9 cellular contexts compared by ENCODE assay signal in genomic region chr17:1169471-1169908, GRCh38.
"Had no signal": no experiment of that assay in that cellular context is flagged by ENCODE, and none has a peak within 500 bp of the region (broad histone marks: within the 10 kb centered on the region; RNA-seq: fewer than 3 reads in every experiment).

No MANE protein-coding gene starts in this region.

- DNase-seq: activated CD4-positive, alpha-beta T cell treated with anti-CD3 and anti-CD28 coated beads, Interleukin-2, amount 10 ng/mL, durations not matched to agents 7 days and 5 days; activated CD8-positive, alpha-beta memory T cell treated with anti-CD3 and anti-CD28 coated beads for 24 hours; activated naive CD8-positive, alpha-beta T cell treated with anti-CD3 and anti-CD28 coated beads for 36 hours; kidney glomerular epithelial cell; stimulated activated CD4-positive, alpha-beta T cell treated with anti-CD3 and anti-CD28 coated beads, Interleukin-4, amount 100 ng/mL, for 4 hours; stimulated activated CD8-positive, alpha-beta memory T cell treated with anti-CD3 and anti-CD28 coated beads, Interleukin-4, amount 100 ng/mL, for 48 hours; stimulated activated naive CD4-positive, alpha-beta T cell treated with Interleukin-2 at 50 U/mL for 16 hours; transverse colon had no signal

- ATAC-seq: esophagus mucosa had no signal

- H3K4me1 Mint-ChIP-seq: activated CD4-positive, alpha-beta T cell treated with anti-CD3 and anti-CD28 coated beads, Interleukin-2, amount 10 ng/mL, durations not matched to agents 7 days and 5 days had no signal

- H3K36me3 Mint-ChIP-seq: activated naive CD8-positive, alpha-beta T cell treated with anti-CD3 and anti-CD28 coated beads for 36 hours had no signal

- H3K27ac Mint-ChIP-seq: activated CD4-positive, alpha-beta T cell treated with anti-CD3 and anti-CD28 coated beads, Interleukin-2, amount 10 ng/mL, durations not matched to agents 7 days and 5 days; activated naive CD8-positive, alpha-beta T cell treated with anti-CD3 and anti-CD28 coated beads for 36 hours had no signal

- H3K4me3 Mint-ChIP-seq: activated CD4-positive, alpha-beta T cell treated with anti-CD3 and anti-CD28 coated beads, Interleukin-2, amount 10 ng/mL, durations not matched to agents 7 days and 5 days; activated naive CD8-positive, alpha-beta T cell treated with anti-CD3 and anti-CD28 coated beads for 36 hours had no signal

- H3K9me3 Mint-ChIP-seq: activated CD4-positive, alpha-beta T cell treated with anti-CD3 and anti-CD28 coated beads, Interleukin-2, amount 10 ng/mL, durations not matched to agents 7 days and 5 days; activated naive CD8-positive, alpha-beta T cell treated with anti-CD3 and anti-CD28 coated beads for 36 hours had no signal

- H3K27me3 Mint-ChIP-seq: activated CD4-positive, alpha-beta T cell treated with anti-CD3 and anti-CD28 coated beads, Interleukin-2, amount 10 ng/mL, durations not matched to agents 7 days and 5 days; activated naive CD8-positive, alpha-beta T cell treated with anti-CD3 and anti-CD28 coated beads for 36 hours had no signal
